In the genomic region with DNA sequence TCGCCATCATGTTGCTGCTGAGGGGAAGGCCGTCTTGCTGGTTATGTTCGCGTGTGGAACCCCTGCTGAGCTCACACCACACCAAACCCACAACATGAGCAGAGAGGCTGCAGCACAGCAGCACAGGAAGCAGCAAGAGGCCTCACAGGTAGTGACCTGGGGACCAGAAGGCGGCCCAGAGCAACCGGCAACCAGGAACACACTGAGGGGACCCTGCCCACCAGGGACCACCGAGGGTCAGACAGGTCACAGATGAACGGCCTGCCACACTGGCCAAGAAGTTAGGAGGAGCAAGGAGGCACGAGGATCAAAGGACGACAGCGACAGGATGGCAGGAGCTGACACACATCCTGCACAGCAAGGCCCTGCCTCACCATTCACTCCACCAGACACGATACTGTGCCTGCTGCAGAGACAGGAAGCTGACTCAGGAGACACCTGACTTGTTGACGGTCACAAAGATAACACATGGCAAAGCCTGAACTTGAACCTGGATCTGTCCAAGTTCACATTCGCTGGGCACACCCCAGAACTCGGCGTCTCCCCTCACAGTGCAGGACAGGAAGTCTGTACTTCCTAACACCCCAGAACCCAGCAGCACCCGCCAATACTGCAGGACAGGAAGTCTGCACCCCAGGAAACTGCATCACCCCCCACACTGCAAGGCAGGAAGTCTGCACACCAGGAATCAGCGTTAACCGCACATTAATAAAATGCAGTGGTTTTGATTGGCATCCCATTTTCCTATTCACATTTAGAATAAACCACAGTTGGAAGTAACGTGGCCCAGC, we compare ENCODE assay signal across 1 cellular context.
TF ChIP-seq lines count a peak whose summit lies in the region.

No MANE protein-coding gene starts in this region.

TF ChIP-seq in GM12878, 131 proteins besides CTCF, POLR2A, EP300 and RAD21 (continued from another document):
- TF ChIP-seq E4F1 (IDR thresholded peaks at IDR 0.05; ENCODE audit: borderline replicate concordance, partially characterized antibody) (no peak), IKZF2 (IDR thresholded peaks at IDR 0.05) (peak in 1 of 2 experiments; percentile 15; a peak in 1 of 4 replicates)
